Comparison of ENCODE assay signal across 2 cellular contexts in genomic region chr1:243917177-243917862, GRCh38.
TF ChIP-seq lines count a peak whose summit lies in the region.

No MANE protein-coding gene starts in this region.

TF ChIP-seq in HepG2, 621 proteins besides CTCF, POLR2A, EP300 and RAD21 (continued from another document):
- TF ChIP-seq, protein P1, sequence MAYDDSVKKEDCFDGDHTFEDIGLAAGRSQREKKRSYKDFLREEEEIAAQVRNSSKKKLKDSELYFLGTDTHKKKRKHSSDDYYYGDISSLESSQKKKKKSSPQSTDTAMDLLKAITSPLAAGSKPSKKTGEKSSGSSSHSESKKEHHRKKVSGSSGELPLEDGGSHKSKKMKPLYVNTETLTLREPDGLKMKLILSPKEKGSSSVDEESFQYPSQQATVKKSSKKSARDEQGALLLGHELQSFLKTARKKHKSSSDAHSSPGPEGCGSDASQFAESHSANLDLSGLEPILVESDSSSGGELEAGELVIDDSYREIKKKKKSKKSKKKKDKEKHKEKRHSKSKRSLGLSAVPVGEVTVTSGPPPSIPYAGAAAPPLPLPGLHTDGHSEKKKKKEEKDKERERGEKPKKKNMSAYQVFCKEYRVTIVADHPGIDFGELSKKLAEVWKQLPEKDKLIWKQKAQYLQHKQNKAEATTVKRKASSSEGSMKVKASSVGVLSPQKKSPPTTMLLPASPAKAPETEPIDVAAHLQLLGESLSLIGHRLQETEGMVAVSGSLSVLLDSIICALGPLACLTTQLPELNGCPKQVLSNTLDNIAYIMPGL (CRISPR knock-in tag; IDR thresholded peaks at IDR 0.05; ENCODE audit: borderline replicate concordance in 1 of 2, low read depth in 1 of 2): no peak
- TF ChIP-seq ZNF660 (CRISPR knock-in tag; IDR thresholded peaks at IDR 0.05; ENCODE audit: borderline replicate concordance, low read depth): no peak
- no peak for TF ChIP-seq ZNF382 (CRISPR knock-in tag; IDR thresholded peaks at IDR 0.05; ENCODE audit: borderline replicate concordance)
- TF ChIP-seq HOXA9 (CRISPR knock-in tag; IDR thresholded peaks at IDR 0.05; ENCODE audit: borderline replicate concordance): no peak
- no peak for TF ChIP-seq TMF1 (CRISPR knock-in tag; IDR thresholded peaks at IDR 0.05; ENCODE audit: low read depth)
- TF ChIP-seq MATR3 (CRISPR knock-in tag; IDR thresholded peaks at IDR 0.05): no peak
- TF ChIP-seq SMC3 (IDR thresholded peaks at IDR 0.05; ENCODE audit: low read length): no peak
- no peak for TF ChIP-seq ZNF609 (CRISPR knock-in tag; IDR thresholded peaks at IDR 0.05; ENCODE audit: borderline replicate concordance)
- no peak for TF ChIP-seq SIN3A (IDR thresholded peaks at IDR 0.05; ENCODE audit: borderline replicate concordance, low read depth, low read length)
- no peak for TF ChIP-seq ZNF20 (CRISPR knock-in tag; IDR thresholded peaks at IDR 0.05)
- no peak for TF ChIP-seq MTF1 (CRISPR knock-in tag; IDR thresholded peaks at IDR 0.05)
- TF ChIP-seq, protein P2, sequence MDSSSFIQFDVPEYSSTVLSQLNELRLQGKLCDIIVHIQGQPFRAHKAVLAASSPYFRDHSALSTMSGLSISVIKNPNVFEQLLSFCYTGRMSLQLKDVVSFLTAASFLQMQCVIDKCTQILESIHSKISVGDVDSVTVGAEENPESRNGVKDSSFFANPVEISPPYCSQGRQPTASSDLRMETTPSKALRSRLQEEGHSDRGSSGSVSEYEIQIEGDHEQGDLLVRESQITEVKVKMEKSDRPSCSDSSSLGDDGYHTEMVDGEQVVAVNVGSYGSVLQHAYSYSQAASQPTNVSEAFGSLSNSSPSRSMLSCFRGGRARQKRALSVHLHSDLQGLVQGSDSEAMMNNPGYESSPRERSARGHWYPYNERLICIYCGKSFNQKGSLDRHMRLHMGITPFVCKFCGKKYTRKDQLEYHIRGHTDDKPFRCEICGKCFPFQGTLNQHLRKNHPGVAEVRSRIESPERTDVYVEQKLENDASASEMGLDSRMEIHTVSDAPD (CRISPR knock-in tag; IDR thresholded peaks at IDR 0.05): no peak
- no peak for TF ChIP-seq EHMT2 (IDR thresholded peaks at IDR 0.05; ENCODE audit: borderline replicate concordance, low read depth, low read length)
- TF ChIP-seq SIN3B (IDR thresholded peaks at IDR 0.05; ENCODE audit: low read length): no peak
TF ChIP-seq in HepG2: peak in this region for 0.

TF ChIP-seq in SK-N-SH, 30 proteins besides CTCF, POLR2A, EP300 and RAD21 (continued from another document):
- 0 out of 2 replicates have a peak, but pooled peaks have one; percentile 23 for TF ChIP-seq TEAD4 (IDR thresholded peaks at IDR 0.05; ENCODE audit: borderline replicate concordance, insufficient read depth)
TF ChIP-seq in SK-N-SH: peak in this region for 5.
